Comparison of ENCODE assay signal across 26 cellular contexts in the genomic region with DNA sequence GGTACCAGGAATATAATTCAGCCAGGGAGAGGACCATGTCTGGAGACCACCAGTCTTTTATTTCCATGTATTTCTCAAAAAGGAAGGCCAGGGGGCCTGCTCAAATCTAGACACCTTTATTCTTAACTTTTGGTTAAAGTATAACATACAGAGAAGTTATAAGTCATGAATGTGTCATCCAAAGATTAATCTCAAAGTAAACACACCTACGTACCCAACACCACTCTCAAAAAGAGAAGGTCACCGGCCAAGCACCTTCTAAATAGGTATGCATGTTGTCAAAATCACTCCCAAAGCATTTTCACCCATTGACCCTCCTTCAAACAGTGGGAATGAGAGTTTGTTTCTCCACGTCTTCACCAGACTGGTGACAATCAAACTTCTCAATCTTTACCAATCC. TPM values are rescaled to one million over a fixed set of nuclear protein-coding genes. Genes with fewer than 3 reads are reported as not detected.
"Had no signal": no experiment of that assay in that cellular context is flagged by ENCODE, and none has a peak within 500 bp of the region (broad histone marks: within the 10 kb centered on the region; RNA-seq: fewer than 3 reads in every experiment).

No MANE protein-coding gene starts in this region.

- H3K9me3 ChIP-seq: ovary, psoas muscle, right lobe of liver, sigmoid colon, suprapubic skin, testis, tibial artery, transverse colon, upper lobe of right lung, uterus had no signal

- H3K4me2 ChIP-seq: neural progenitor cell had no signal

- H2AFZ ChIP-seq: neural progenitor cell, parathyroid adenoma had no signal

- H3K27me3 ChIP-seq: ovary, right lobe of liver, suprapubic skin, testis, uterus had no signal

- H3K79me2 ChIP-seq: parathyroid adenoma had no signal

- ATAC-seq: natural killer cell; psoas muscle; right cardiac atrium; stimulated activated effector memory CD8-positive, alpha-beta T cell treated with anti-CD3 and anti-CD28 coated beads, Interleukin-12 subunit alpha, Interleukin-12 subunit beta, amount 100 ng/mL, for 72 hours; stimulated activated naive B cell treated with anti-CD40 and anti-IgM and Interleukin-4, amounts not matched to agents 10 μg/mL and 1 μg/mL and 100 μg/mL, for 72 hours; upper lobe of right lung had no signal

- H3K4me1 ChIP-seq: parathyroid adenoma, psoas muscle, right lobe of liver, tibial artery, upper lobe of right lung, uterus had no signal

- H3K4me3 ChIP-seq: neural progenitor cell, ovary, psoas muscle, right lobe of liver, sigmoid colon, suprapubic skin, testis, tibial artery, transverse colon, upper lobe of right lung, uterus had no signal

- DNase-seq: natural killer cell; occipital lobe; ovary; psoas muscle; right cardiac atrium; right lobe of liver; sigmoid colon; small intestine; stimulated activated CD4-positive, alpha-beta T cell treated with anti-CD3 and anti-CD28 coated beads, Interleukin-15, amount 100 ng/mL, for 24 hours; stimulated activated CD4-positive, alpha-beta T cell treated with anti-CD3 and anti-CD28 coated beads, Interleukin-2, amount 100 ng/mL, for 24 hours; stimulated activated CD4-positive, alpha-beta T cell treated with anti-CD3 and anti-CD28 coated beads, Interleukin-2, amount 100 ng/mL, for 48 hours; stimulated activated CD4-positive, alpha-beta T cell treated with anti-CD3 and anti-CD28 coated beads, Interleukin-4, amount 100 ng/mL, for 24 hours; stimulated activated naive B cell treated with anti-CD40 and anti-IgM and Interleukin-4, amounts not matched to agents 10 μg/mL and 1 μg/mL and 100 μg/mL, for 72 hours; stimulated activated naive CD4-positive, alpha-beta T cell treated with Interleukin-2 at 50 U/mL for 16 hours; substantia nigra; testis; tibial artery; transverse colon; upper lobe of right lung; uterus had no signal

- H3K36me3 ChIP-seq: neural progenitor cell, ovary, right lobe of liver, sigmoid colon, suprapubic skin, tibial artery, transverse colon, upper lobe of right lung, uterus had no signal

- H3K9ac ChIP-seq: neural progenitor cell, parathyroid adenoma had no signal

- H3K27ac ChIP-seq: neural progenitor cell, ovary, parathyroid adenoma, psoas muscle, right lobe of liver, sigmoid colon, suprapubic skin, testis, tibial artery, transverse colon, upper lobe of right lung, uterus had no signal

- FAIRE-seq: small intestine had no signal

RNA-seq across cellular contexts. Expression of a gene that starts 60.0 kb away (rescaled TPM):
- total RNA-seq: natural killer cell, osteoblast, right lobe of liver had no signal
- polyA plus RNA-seq: neural cell had no signal
